Comparison of ENCODE assay signal across 7 cellular contexts in the genomic region with DNA sequence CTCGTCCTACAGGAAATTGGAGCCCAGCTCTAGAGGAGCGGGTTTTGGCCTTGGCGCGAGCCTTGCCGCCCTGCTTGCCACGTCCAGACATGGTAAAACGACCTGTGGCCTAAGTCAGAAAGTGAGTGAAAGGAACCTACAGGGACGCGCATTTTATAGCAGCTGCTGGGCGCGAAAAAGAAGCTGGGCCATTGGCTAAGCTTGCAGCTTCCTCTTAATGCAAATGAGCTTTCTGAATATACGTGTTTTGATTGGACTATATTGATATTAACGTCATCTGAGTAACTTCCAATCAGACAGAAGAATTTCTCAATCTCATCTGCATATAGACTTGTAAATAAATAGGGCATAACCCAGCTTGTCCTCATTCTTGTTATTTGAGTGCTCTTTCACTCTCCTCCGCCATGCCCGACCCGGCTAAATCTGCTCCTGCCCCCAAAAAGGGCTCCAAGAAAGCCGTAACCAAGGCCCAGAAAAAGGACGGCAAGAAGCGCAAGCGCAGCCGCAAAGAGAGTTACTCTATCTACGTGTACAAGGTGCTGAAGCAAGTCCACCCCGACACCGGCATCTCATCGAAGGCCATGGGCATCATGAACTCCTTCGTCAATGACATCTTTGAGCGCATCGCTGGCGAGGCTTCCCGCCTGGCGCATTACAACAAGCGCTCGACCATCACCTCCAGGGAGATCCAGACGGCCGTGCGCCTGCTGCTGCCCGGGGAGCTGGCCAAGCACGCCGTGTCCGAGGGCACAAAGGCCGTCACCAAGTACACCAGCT. TPM values are rescaled to one million over a fixed set of nuclear protein-coding genes. Genes with fewer than 3 reads are reported as not detected.
DNase-seq lines count a peak whose midpoint lies in the region; ATAC-seq, FAIRE-seq and TF ChIP-seq lines count a peak whose summit lies in the region.

No MANE protein-coding gene starts in this region.

- peak overlapping the region; percentile 93 for H3K9ac ChIP-seq in GM12878 (ENCODE audit: control insufficient read depth, insufficient read depth, low read length)

- no peaks in the 10 kb centered on the region for H3K27me3 ChIP-seq in GM12878 (replicated peaks in 1 of 2; ENCODE audit: control insufficient read depth in 2 of 2, insufficient read depth in 2 of 2, low read length in 1 of 2)
- H3K27me3 ChIP-seq in iPS DF 6.9 (ENCODE audit: control insufficient read depth, insufficient read depth, low read length), result no peaks in the 10 kb centered on the region

- TF ChIP-seq RAD21 in GM12878 (IDR thresholded peaks at IDR 0.05; ENCODE audit: insufficient read depth, low read depth, low read length), result no peak

- TSS peak; percentile 96 for BruUV-seq in GM12878 (replicated peaks; lab: Mats Ljungman, UMichigan)

- H3K27ac ChIP-seq in GM12878 (ENCODE audit: control insufficient read depth, insufficient read depth), result peak overlapping the region; percentile 92
- H3K27ac ChIP-seq in iPS DF 6.9 (ENCODE audit: low read length), result no peak overlapping the region

- peak; percentile 95 for FAIRE-seq in GM12878 (lab: Jason Lieb, UNC)

- H3K36me3 ChIP-seq in GM12878 (ENCODE audit: control insufficient read depth in 2 of 2, insufficient read depth in 2 of 2, low read length in 1 of 2) (no peaks in the 10 kb centered on the region), iPS DF 6.9 (ENCODE audit: control insufficient read depth, insufficient read depth, low read length) (no peaks in the 10 kb centered on the region)

- H3K4me1 ChIP-seq in GM12878 (ENCODE audit: control insufficient read depth, insufficient read depth, low read length), result peaks cover 13% of the 10 kb centered on the region; the same call in 1 of the 2 replicates
- 0 out of 2 replicates have a peak, but pooled peaks cover 1% of the 10 kb centered on the region for H3K4me1 ChIP-seq in iPS DF 6.9 (ENCODE audit: control insufficient read depth, insufficient read depth, low read length)

- DNase-seq in NCI-H1930 (lab: John Stamatoyannopoulos, UW), result peak; percentile 95
- peak; percentile 77 for DNase-seq in T-helper 22 cell (ENCODE audit: low read depth)
- peak; percentile 98 for DNase-seq in GM12878 (ENCODE audit: low read depth, low spot score)
- no peak for DNase-seq in iPS DF 6.9 (ENCODE audit: low read depth, low spot score)
- DNase-seq in skeletal muscle cell (ENCODE audit: low read depth), result peak; percentile 92

- peaks cover 41% of the 10 kb centered on the region for H3K79me2 ChIP-seq in GM12878 (ENCODE audit: control insufficient read depth, insufficient read depth, low read length)

- POLR2A ChIA-PET in GM12878 (lab: Charles Lee), result interaction anchor here (0.6 to 7.9 kb wide), 31 partner anchors 9 to 1871 kb away, joined by 3 to 125 read pairs (median 5); a partner anchor contains a TSS

- intact Hi-C loops in GM12878 (cut with micrococcal nuclease; ENCODE audit: unreplicated experiment), result loop anchor here (1.0 to 10.0 kb wide), 11 partner anchors 54 to 1866 kb away; partner anchors contain the start of gene ZNF184

- peak overlapping the region; percentile 50; the same call in 1 of the 2 replicates for H2AFZ ChIP-seq in GM12878 (ENCODE audit: control insufficient read depth, low read depth, low read length)

- H3K4me3 ChIP-seq in GM12878, result peak overlapping the region; percentile 97
- peak overlapping the region; percentile 83 for H3K4me3 ChIP-seq in iPS DF 6.9 (ENCODE audit: low read length)
- H3K4me3 ChIP-seq in skeletal muscle cell (ENCODE audit: low read depth, low read length), result peak overlapping the region; percentile 91

- H3K4me2 ChIP-seq in GM12878 (ENCODE audit: control insufficient read depth, insufficient read depth), result peak overlapping the region; percentile 89

- CTCF ChIA-PET in GM12878 (lab: Yijun Ruan, JAX), result interaction anchor here (0.6 to 6.2 kb wide), 10 partner anchors 9 to 1784 kb away, joined by 3 to 168 read pairs (median 3); partner anchors contain the start of gene OR2B2

- SMC1A ChIA-PET in GM12878 (lab: Charles Lee; ENCODE audit: uncharacterized antibody, unreplicated experiment), result interaction anchor here (1.0 to 8.0 kb wide), 14 partner anchors 19 to 750 kb away, joined by 3 to 160 read pairs (median 6); a partner anchor contains a TSS

- no peak for TF ChIP-seq EP300 in GM12878 (IDR thresholded peaks at IDR 0.05; ENCODE audit: borderline replicate concordance in 1 of 2, control insufficient read depth in 1 of 2, low read depth in 2 of 2, low read length in 2 of 2)

- under 1% methylated on average over 41 of the region's 41 CpGs for WGBS in GM12878 (ENCODE audit: insufficient coverage, insufficient replicate concordance, low lambda C conversion rate, missing lambda C conversion rate)
- no CpG with 5 or more reads among the region's 41 CpGs for WGBS in iPS DF 6.9 (ENCODE audit: insufficient coverage, insufficient read length)

- RAD21 ChIA-PET in GM12878 (lab: Charles Lee; ENCODE audit: unreplicated experiment), result interaction anchor here (0.6 to 7.7 kb wide), 25 partner anchors 9 to 1770 kb away, joined by 3 to 141 read pairs (median 4); a partner anchor contains a TSS

- no peak for TF ChIP-seq CTCF in GM12878 (IDR thresholded peaks at IDR 0.05 in 2 of 3, conservative IDR thresholded peaks at IDR 0.05 in 1 of 3; ENCODE audit: control insufficient read depth in 2 of 3, extremely low read depth in 1 of 3, insufficient read depth in 1 of 3, low read depth in 3 of 3, low read length in 3 of 3)

- in situ Hi-C loops in GM12878 (cut with MboI), result loop anchor here (5.0 to 10.0 kb wide), 5 partner anchors 56 to 1861 kb away; partner anchors contain the start of gene ZNF184

- no peaks in the 10 kb centered on the region for H4K20me1 ChIP-seq in GM12878 (ENCODE audit: control insufficient read depth, insufficient read depth)

- H3K9me3 ChIP-seq in GM12878 (replicated peaks; ENCODE audit: control insufficient read depth, insufficient read depth, low read length), result no peaks in the 10 kb centered on the region
- H3K9me3 ChIP-seq in iPS DF 6.9 (ENCODE audit: control insufficient read depth, insufficient read depth, low read length), result no peaks in the 10 kb centered on the region

- TF ChIP-seq POLR2A in GM18505 (IDR thresholded peaks at IDR 0.05; ENCODE audit: borderline replicate concordance, extremely low read depth, insufficient read depth, insufficient read length), result peak; percentile 99
- peak; percentile 96 for TF ChIP-seq POLR2A in GM12878 (IDR thresholded peaks at IDR 0.05; ENCODE audit: low read depth, low read length)

- ATAC-seq in GM18505 (IDR thresholded peaks at IDR 0.05; ENCODE audit: unreplicated experiment) (peak; percentile 48), HG02970 (IDR thresholded peaks at IDR 0.05; ENCODE audit: low FRiP score, unreplicated experiment) (peak; percentile 43), GM12878 (peak; percentile 60)

TF ChIP-seq in GM12878, 131 proteins besides CTCF, POLR2A, EP300 and RAD21 (continues in another document):
- TF ChIP-seq CEBPZ (IDR thresholded peaks at IDR 0.05; ENCODE audit: low read depth, low read length), result no peak

RNA-seq across cellular contexts. Expression of gene OR2B2, which starts 18.9 kb away (rescaled TPM):
- not detected in 2 replicates for total RNA-seq in GM12878 (2013; cell fraction: nucleolus; rRNA removed)
- total RNA-seq in GM12878 (2014; rRNA removed) (not detected in 2 replicates), GM12878 (2014; rRNA removed; fragmentation: Illumina TruSeq; extraction: Trizol) (not detected in 2 replicates), GM12878 (2021) (not detected in 2 replicates)
- polyA plus RNA-seq in GM12878 (2011; ENCODE audit: low read depth), result not detected
- polyA plus RNA-seq in GM12878 (2011; rRNA removed) (not detected in 2 replicates), GM12878 (2014; fragmentation: Illumina TruSeq; extraction: Trizol) (not detected in 2 replicates), GM12878 (2014; fragmentation: Nextera tagmentation; extraction: Ambion mirVana) (not detected), GM12878 (2014; rRNA removed) (not detected in 2 replicates), GM12878 (2016; fragmentation: Nextera tagmentation; extraction: Ambion mirVana) (not detected)
- not detected in 2 replicates for polyA plus RNA-seq in GM12878 (2011; cell fraction: cytosol; rRNA removed)
- not detected in 2 replicates for polyA plus RNA-seq in GM12878 (2011; cell fraction: nucleus; rRNA removed)
- polyA plus RNA-seq in GM12878 (2012), result not detected in 2 replicates
- not detected in 2 replicates for polyA minus RNA-seq in GM12878 (2011; rRNA and poly(A)+ RNA removed)
- not detected in 2 replicates for polyA minus RNA-seq in GM12878 (2011; cell fraction: cytosol; rRNA and poly(A)+ RNA removed)
- polyA minus RNA-seq in GM12878 (2011; cell fraction: nucleus; rRNA and poly(A)+ RNA removed), result not detected in 2 replicates
